Comparison of ENCODE assay signal across 20 cellular contexts in the genomic region with DNA sequence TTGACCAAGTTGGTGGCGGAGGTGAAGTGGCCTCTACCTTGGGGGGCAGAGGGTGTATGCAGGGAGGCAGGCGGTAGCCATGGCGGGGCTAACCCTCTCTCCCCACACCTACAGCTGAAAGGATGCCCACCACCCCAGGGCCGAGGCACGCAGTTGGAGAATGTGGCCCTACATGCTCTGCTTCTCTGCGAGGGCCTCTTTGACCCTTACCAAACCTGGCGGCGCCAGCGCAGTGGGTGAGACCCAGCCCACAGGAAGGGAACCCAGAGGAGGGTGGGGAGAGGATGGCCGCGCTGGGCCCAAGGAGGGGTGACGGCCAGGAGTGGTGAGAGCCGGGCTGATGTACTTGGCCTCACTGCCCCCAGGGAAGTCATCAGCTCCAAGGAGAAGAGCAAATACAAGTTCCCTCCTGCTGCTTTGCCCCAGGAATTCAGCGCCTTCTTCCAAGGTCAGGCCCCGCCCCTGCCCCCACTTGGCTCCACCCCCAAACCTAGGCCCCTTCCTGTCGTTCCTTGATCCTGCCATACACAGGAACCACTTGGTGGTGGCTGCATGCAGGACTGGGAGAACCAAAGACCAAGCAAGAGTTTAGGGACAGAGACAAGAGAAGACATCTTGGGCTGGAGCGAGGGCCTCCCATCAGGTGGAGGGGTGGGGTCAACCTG. TPM values are rescaled to one million over a fixed set of nuclear protein-coding genes. Genes with fewer than 3 reads are reported as not detected.
A peak's percentile ranks its signal among the peaks of the same experiment; 100 is the strongest.
DNase-seq lines count a peak whose midpoint lies in the region; ATAC-seq, FAIRE-seq and TF ChIP-seq lines count a peak whose summit lies in the region.
"Had no signal": no experiment of that assay in that cellular context is flagged by ENCODE, and none has a peak within 500 bp of the region (broad histone marks: within the 10 kb centered on the region; RNA-seq: fewer than 3 reads in every experiment).

No MANE protein-coding gene starts in this region.

- CTCF ChIA-PET in activated CD4-positive, alpha-beta T cell treated with anti-CD3 and anti-CD28 coated beads, Interleukin-2, amount 10 ng/mL, durations not matched to agents 7 days and 5 days (lab: Charles Lee) = interaction anchor here (0.6 kb wide), 1 partner anchor 19 kb away, joined by 4 read pairs; no protein-coding TSS in a partner anchor

- no peaks in the 10 kb centered on the region for H3F3A ChIP-seq in Loucy (ENCODE audit: low read depth)

- no peaks in the 10 kb centered on the region for H3K9me2 ChIP-seq in Loucy (replicated peaks; ENCODE audit: low read depth, low read length)

- in situ Hi-C loops in transverse colon (cut with MboI; ENCODE audit: low pct_ligation_motif_present in 1 of 4, low pct_unique_long_range_greater_than_20kb in 1 of 4, low sequenced_read_pairs in 3 of 4) = loop anchor here in 1 of 4 donors (10.0 kb wide), 1 partner anchor 54 kb away; no protein-coding TSS in a partner anchor

- H3K27ac ChIP-seq in spleen = peak overlapping the region; percentile 45 to 95 (median 84)
- no peak overlapping the region for H3K27ac ChIP-seq in transverse colon
- no peak overlapping the region for H3K27ac ChIP-seq in adrenal gland
- H3K27ac ChIP-seq: A549, body of pancreas, dorsolateral prefrontal cortex, VCaP had no signal

- TF ChIP-seq EP300 in transverse colon (IDR thresholded peaks at IDR 0.05; ENCODE audit: low read depth) = no peak

- H3K4me1 ChIP-seq in Loucy (ENCODE audit: insufficient read depth, low read length, poor library complexity, severe bottlenecking) = peaks cover 72% of the 10 kb centered on the region
- peaks cover 39 to 98% (median 75%) of the 10 kb centered on the region in 6 donors for H3K4me1 ChIP-seq in spleen
- H3K4me1 ChIP-seq in transverse colon = peaks cover 11 to 30% (median 25%) of the 10 kb centered on the region in 4 donors
- H3K4me1 ChIP-seq in adrenal gland (replicated peaks in 1 of 2) = peaks cover 0 to 4% of the 10 kb centered on the region in 2 donors

- no peak for DNase-seq in activated CD4-positive, alpha-beta T cell treated with anti-CD3 and anti-CD28 coated beads, Interleukin-2, amount 10 ng/mL, durations not matched to agents 7 days and 5 days
- no peak for DNase-seq in activated CD4-positive, alpha-beta T cell treated with anti-CD3 and anti-CD28 coated beads, Interleukin-2, amount 50 U/mL, for 4 hours
- DNase-seq in central memory CD8-positive, alpha-beta T cell (ENCODE audit: low spot score in 2 of 2) = no peak
- DNase-seq in spleen = no peak
- no peak for DNase-seq in transverse colon
- no peak for DNase-seq in urothelium cell line (ENCODE audit: low spot score)
- no peak for DNase-seq in adrenal gland
- DNase-seq: body of pancreas, Calu3, dorsolateral prefrontal cortex, GF-D8, hypothalamus, left ventricle myocardium superior, naive B cell, NCI-H1092, NCI-H2171 treated with DMSO at 0.1 percent for 48 hours had no signal

- H3K9me3 ChIP-seq in Loucy (ENCODE audit: insufficient read depth, low read depth, low read length) (no peaks in the 10 kb centered on the region), spleen (no peaks in the 10 kb centered on the region), transverse colon (no peaks in the 10 kb centered on the region), adrenal gland (replicated peaks in 1 of 3) (no peaks in the 10 kb centered on the region)
- H3K9me3 ChIP-seq: A549, body of pancreas had no signal

- no peaks in the 10 kb centered on the region for H4K20me1 ChIP-seq in Loucy (ENCODE audit: insufficient read depth, low read length, poor library complexity, severe bottlenecking)

- WGBS in spleen, 5 donors = 55 to 79% (median 70%) methylated on average over 14 to 17 of the region's 17 CpGs
- WGBS in transverse colon (ENCODE audit: low coverage in 1 of 2), 2 donors = 91% methylated on average over 17 of the region's 17 CpGs; no CpG with 5 or more reads in 1 of the 2 donors
- 82 to 96% (median 87%) methylated on average over 10 to 17 of the region's 17 CpGs for WGBS in adrenal gland, 4 donors

- FAIRE-seq in urothelium cell line (lab: Jason Lieb, UNC) = no peak
- FAIRE-seq: A549 had no signal

- POLR2A ChIA-PET in activated CD4-positive, alpha-beta T cell treated with anti-CD3 and anti-CD28 coated beads, Interleukin-2, amount 10 ng/mL, durations not matched to agents 7 days and 5 days (lab: Charles Lee) = no interaction called here

- TF ChIP-seq CTCF in Loucy (conservative IDR thresholded peaks at IDR 0.05; ENCODE audit: low read length) = no peak
- no peak for TF ChIP-seq CTCF in spleen (IDR thresholded peaks at IDR 0.05 in 8 of 11, conservative IDR thresholded peaks at IDR 0.05 in 3 of 11)
- TF ChIP-seq CTCF in transverse colon (IDR thresholded peaks at IDR 0.05) = no peak
- TF ChIP-seq CTCF in adrenal gland (IDR thresholded peaks at IDR 0.05) = no peak

- H3K36me3 ChIP-seq in Loucy (ENCODE audit: insufficient read depth, low read length) (peaks cover 6% of the 10 kb centered on the region; the same call in 1 of the 2 replicates), spleen (peaks cover 0 to 57% (median 20%) of the 10 kb centered on the region in 6 donors), transverse colon (no peaks in the 10 kb centered on the region), adrenal gland (replicated peaks in 1 of 2) (no peaks in the 10 kb centered on the region)

- TF ChIP-seq POLR2A in spleen (IDR thresholded peaks at IDR 0.05) (no peak), transverse colon (IDR thresholded peaks at IDR 0.05) (no peak), adrenal gland (IDR thresholded peaks at IDR 0.05) (no peak)

- H3K79me2 ChIP-seq in Loucy (ENCODE audit: insufficient read depth, low read length) = peaks cover 76% of the 10 kb centered on the region

- H3K4me3 Mint-ChIP-seq in activated CD4-positive, alpha-beta T cell treated with anti-CD3 and anti-CD28 coated beads, Interleukin-2, amount 10 ng/mL, durations not matched to agents 7 days and 5 days = peak overlapping the region; percentile 22
- H3K4me3 Mint-ChIP-seq in central memory CD8-positive, alpha-beta T cell = peak overlapping the region; percentile 81
- H3K4me3 Mint-ChIP-seq: type B pancreatic cell had no signal

- peak overlapping the region; percentile 73 for H3K9ac ChIP-seq in Loucy (ENCODE audit: low read depth, low read length, poor library complexity, severe bottlenecking)

- ATAC-seq in central memory CD8-positive, alpha-beta T cell (replicated peaks; ENCODE audit: extremely low read depth, poor library complexity, severe bottlenecking) = no peak
- ATAC-seq: A549, body of pancreas, left ventricle myocardium superior had no signal

- H3K27me3 ChIP-seq in Loucy (ENCODE audit: insufficient read depth, low read length, poor library complexity, severe bottlenecking) (no peaks in the 10 kb centered on the region), spleen (replicated peaks in 1 of 7) (no peaks in the 10 kb centered on the region), transverse colon (no peaks in the 10 kb centered on the region), adrenal gland (no peaks in the 10 kb centered on the region)
- H3K27me3 ChIP-seq: body of pancreas, dorsolateral prefrontal cortex had no signal

- H3K27me3 Mint-ChIP-seq in activated CD4-positive, alpha-beta T cell treated with anti-CD3 and anti-CD28 coated beads, Interleukin-2, amount 10 ng/mL, durations not matched to agents 7 days and 5 days = no peaks in the 10 kb centered on the region
- no peaks in the 10 kb centered on the region for H3K27me3 Mint-ChIP-seq in central memory CD8-positive, alpha-beta T cell
- H3K27me3 Mint-ChIP-seq: naive B cell, type B pancreatic cell had no signal

- H2AFZ ChIP-seq in Loucy (ENCODE audit: low read length) = no peak overlapping the region

- peaks cover 63% of the 10 kb centered on the region for H3K4me1 Mint-ChIP-seq in activated CD4-positive, alpha-beta T cell treated with anti-CD3 and anti-CD28 coated beads, Interleukin-2, amount 10 ng/mL, durations not matched to agents 7 days and 5 days
- H3K4me1 Mint-ChIP-seq in central memory CD8-positive, alpha-beta T cell = peaks cover 78% of the 10 kb centered on the region

- peak overlapping the region; percentile 67 for H3K4me3 ChIP-seq in Loucy (ENCODE audit: low read length, poor library complexity, severe bottlenecking)
- H3K4me3 ChIP-seq in spleen = peak overlapping the region in 6 of 8 donors; percentile 15 to 66 (median 39)
- H3K4me3 ChIP-seq in transverse colon = no peak overlapping the region
- no peak overlapping the region for H3K4me3 ChIP-seq in adrenal gland
- H3K4me3 ChIP-seq: A549, body of pancreas, dorsolateral prefrontal cortex had no signal

- H3K4me2 ChIP-seq in Loucy (ENCODE audit: low read depth, low read length, poor library complexity, severe bottlenecking) = peak overlapping the region; percentile 93
- H3K4me2 ChIP-seq: A549 had no signal

- intact Hi-C loops in spleen (cut with DNase I; ENCODE audit: low total_unique reads) = no loop called here
- intact Hi-C loops in transverse colon (cut with DNase I; ENCODE audit: low total_unique reads) = no loop called here
- intact Hi-C loops in adrenal gland (cut with DNase I) = no loop called here

- peaks cover 55% of the 10 kb centered on the region for H3K36me3 Mint-ChIP-seq in activated CD4-positive, alpha-beta T cell treated with anti-CD3 and anti-CD28 coated beads, Interleukin-2, amount 10 ng/mL, durations not matched to agents 7 days and 5 days (ENCODE audit: low read depth)
- H3K36me3 Mint-ChIP-seq in central memory CD8-positive, alpha-beta T cell (ENCODE audit: insufficient read depth) = peaks cover 25% of the 10 kb centered on the region
- H3K36me3 Mint-ChIP-seq: naive B cell had no signal

- H3K9me3 Mint-ChIP-seq in activated CD4-positive, alpha-beta T cell treated with anti-CD3 and anti-CD28 coated beads, Interleukin-2, amount 10 ng/mL, durations not matched to agents 7 days and 5 days = no peaks in the 10 kb centered on the region
- H3K9me3 Mint-ChIP-seq in central memory CD8-positive, alpha-beta T cell = no peaks in the 10 kb centered on the region
- H3K9me3 Mint-ChIP-seq: naive B cell, type B pancreatic cell had no signal

- H3K27ac Mint-ChIP-seq in activated CD4-positive, alpha-beta T cell treated with anti-CD3 and anti-CD28 coated beads, Interleukin-2, amount 10 ng/mL, durations not matched to agents 7 days and 5 days = peak overlapping the region; percentile 86
- peak overlapping the region; percentile 49 for H3K27ac Mint-ChIP-seq in central memory CD8-positive, alpha-beta T cell (ENCODE audit: low read depth)

RNA-seq across cellular contexts. Expression of a gene that starts 9.8 kb away (rescaled TPM):
- total RNA-seq in activated CD4-positive, alpha-beta T cell treated with anti-CD3 and anti-CD28 coated beads, Interleukin-2, amount 10 ng/mL, durations not matched to agents 7 days and 5 days = 100 to 1,000 TPM; 194 to 212 TPM
- total RNA-seq in spleen (100 to 1,000 TPM; 101 to 271 (median 162) TPM), transverse colon (100 to 1,000 TPM in 2 of 4 donors, 10 to 100 TPM in 2; 81.1 to 163 (median 122) TPM), adrenal gland (10 to 100 TPM; 17.5 to 47.1 (median 29.0) TPM)
- polyA plus RNA-seq in spleen (100 to 1,000 TPM in 2 of 3 donors, 10 to 100 TPM in 1; 44.0 to 126 (median 119) TPM), adrenal gland (100 to 1,000 TPM in 1 of 3 donors, 10 to 100 TPM in 2; 20.8 to 154 (median 71.6) TPM)

RNA-seq across cellular contexts. Expression of a gene that starts 12.7 kb away (rescaled TPM):
- 10 to 100 TPM; 48.7 to 56.1 TPM for total RNA-seq in activated CD4-positive, alpha-beta T cell treated with anti-CD3 and anti-CD28 coated beads, Interleukin-2, amount 10 ng/mL, durations not matched to agents 7 days and 5 days
- total RNA-seq in spleen (10 to 100 TPM; 36.5 to 71.4 (median 54.7) TPM), transverse colon (10 to 100 TPM; 50.1 to 72.9 (median 53.0) TPM), adrenal gland (10 to 100 TPM; 33.2 to 77.0 (median 65.9) TPM)
- polyA plus RNA-seq in spleen (100 to 1,000 TPM in 2 of 3 donors, 10 to 100 TPM in 1; 93.5 to 124 (median 105) TPM), adrenal gland (100 to 1,000 TPM in 2 of 3 donors, 10 to 100 TPM in 1; 72.0 to 145 (median 122) TPM)

Comparison
In these comparisons a context has a peak if more than half of its experiments do, and no peak if none do; other contexts are left out.
1. H3K4me3 ChIP-seq: peak in Loucy (single experiment) and spleen (6 of 8); none in transverse colon (0 of 4) and adrenal gland (0 of 4).
2. H3K27ac ChIP-seq: peak in spleen (8 of 8); none in transverse colon (0 of 4) and adrenal gland (0 of 5).